In genomic region chr9:14987858-14988257, GRCh38 we compare ENCODE assay signal across 25 cellular contexts.
DNase-seq lines count a peak whose midpoint lies in the region; ATAC-seq and TF ChIP-seq lines count a peak whose summit lies in the region.
"Had no signal": no experiment of that assay in that cellular context is flagged by ENCODE, and none has a peak within 500 bp of the region (broad histone marks: within the 10 kb centered on the region; RNA-seq: fewer than 3 reads in every experiment).

No MANE protein-coding gene starts in this region.

- H3K9me3 ChIP-seq in MM.1S (replicated peaks; ENCODE audit: insufficient read depth, low read length), result no peaks in the 10 kb centered on the region
- H3K9me3 ChIP-seq: psoas muscle had no signal

- DNase-seq in MM.1S (peak; percentile 29), GOT3 (lab: John Stamatoyannopoulos, UW) (no peak), DMS153 treated with DMSO at 0.1 percent for 48 hours (lab: John Stamatoyannopoulos, UW; ENCODE audit: unreplicated experiment) (no peak)
- no peak for DNase-seq in activated T-helper 2 cell treated with anti-CD3 and anti-CD28 coated beads, Interferon-gamma antibody, Interleukin-2, Interleukin-4, amounts not matched to agents 10 μg/mL and 5 μg/mL and 100 μg/mL, durations not matched to agents 14 hours and 24 hours and 36 hours (ENCODE audit: low spot score)
- DNase-seq: activated CD4-positive, alpha-beta T cell treated with anti-CD3 and anti-CD28 coated beads for 1 hour; activated CD8-positive, alpha-beta T cell treated with anti-CD3 and anti-CD28 coated beads, Interleukin-2, amount 10 ng/mL, durations not matched to agents 7 days and 5 days; activated naive CD4-positive, alpha-beta T cell treated with anti-CD3 and anti-CD28 coated beads for 36 hours; activated T-cell treated with anti-CD3 and anti-CD28 coated beads, Interleukin-2, amount 50 U/mL, for 1 hour; aorta; Calu3; caudate nucleus; glutamatergic neuron; Kasumi-1; kidney glomerular epithelial cell; NCI-H1048; NCI-H187 treated with DMSO at 0.1 percent for 48 hours; NCI-H2227 treated with DMSO at 0.1 percent for 48 hours; psoas muscle; Right ventricle myocardium superior had no signal

- H3K4me2 ChIP-seq in MM.1S (ENCODE audit: low read depth, low read length), result no peak overlapping the region
- H3K4me2 ChIP-seq: BLaER1 had no signal

- no peak overlapping the region for H3K4me3 ChIP-seq in MM.1S (ENCODE audit: low read length)
- H3K4me3 ChIP-seq: BLaER1, psoas muscle had no signal

- H3K27me3 Mint-ChIP-seq in activated T-helper 2 cell treated with anti-CD3 and anti-CD28 coated beads, Interferon-gamma antibody, Interleukin-2, Interleukin-4, amounts not matched to agents 10 μg/mL and 5 μg/mL and 100 μg/mL, durations not matched to agents 14 hours and 24 hours and 36 hours (ENCODE audit: low read depth), result peaks cover 9% of the 10 kb centered on the region

- H3F3A ChIP-seq in MM.1S (ENCODE audit: insufficient read depth, low read length), result no peaks in the 10 kb centered on the region

- H3K9me2 ChIP-seq in MM.1S (replicated peaks; ENCODE audit: insufficient read depth, low read length), result no peaks in the 10 kb centered on the region

- intact Hi-C loops in activated T-helper 2 cell treated with anti-CD3 and anti-CD28 coated beads, Interferon-gamma antibody, Interleukin-2, Interleukin-4, amounts not matched to agents 10 μg/mL and 5 μg/mL and 100 μg/mL, durations not matched to agents 14 hours and 24 hours and 36 hours (cut with micrococcal nuclease), result no loop called here

- ATAC-seq in GM18511 (IDR thresholded peaks at IDR 0.05; ENCODE audit: unreplicated experiment) (peak; percentile 68), GM19468 (IDR thresholded peaks at IDR 0.05; ENCODE audit: extremely low read depth, unreplicated experiment) (peak; percentile 67), HG03045 (IDR thresholded peaks at IDR 0.05; ENCODE audit: unreplicated experiment) (peak; percentile 62), GM21381 (IDR thresholded peaks at IDR 0.05; ENCODE audit: unreplicated experiment) (no peak)
- ATAC-seq: activated CD8-positive, alpha-beta T cell treated with anti-CD3 and anti-CD28 coated beads, Interleukin-2, amount 10 ng/mL, durations not matched to agents 7 days and 5 days; psoas muscle had no signal

- H3K27ac ChIP-seq in MM.1S (ENCODE audit: low read length), result no peak overlapping the region
- H3K27ac ChIP-seq: BLaER1, psoas muscle had no signal

- H3K79me2 ChIP-seq in MM.1S (ENCODE audit: low read length), result no peaks in the 10 kb centered on the region

- no peak overlapping the region for H3K4me3 Mint-ChIP-seq in activated T-helper 2 cell treated with anti-CD3 and anti-CD28 coated beads, Interferon-gamma antibody, Interleukin-2, Interleukin-4, amounts not matched to agents 10 μg/mL and 5 μg/mL and 100 μg/mL, durations not matched to agents 14 hours and 24 hours and 36 hours (ENCODE audit: low read depth)
- H3K4me3 Mint-ChIP-seq: activated CD8-positive, alpha-beta T cell treated with anti-CD3 and anti-CD28 coated beads, Interleukin-2, amount 10 ng/mL, durations not matched to agents 7 days and 5 days; activated naive CD4-positive, alpha-beta T cell treated with anti-CD3 and anti-CD28 coated beads for 36 hours; dendritic cell treated with granulocyte-macrophage colony-stimulating factor and Interleukin-4, amounts not matched to agents 40 ng/mL and 50 ng/mL, for 4 days had no signal

- H3K27ac Mint-ChIP-seq in activated T-helper 2 cell treated with anti-CD3 and anti-CD28 coated beads, Interferon-gamma antibody, Interleukin-2, Interleukin-4, amounts not matched to agents 10 μg/mL and 5 μg/mL and 100 μg/mL, durations not matched to agents 14 hours and 24 hours and 36 hours, result no peak overlapping the region
- H3K27ac Mint-ChIP-seq: activated CD8-positive, alpha-beta T cell treated with anti-CD3 and anti-CD28 coated beads, Interleukin-2, amount 10 ng/mL, durations not matched to agents 7 days and 5 days; activated naive CD4-positive, alpha-beta T cell treated with anti-CD3 and anti-CD28 coated beads for 36 hours; dendritic cell treated with granulocyte-macrophage colony-stimulating factor and Interleukin-4, amounts not matched to agents 40 ng/mL and 50 ng/mL, for 4 days had no signal

- no peaks in the 10 kb centered on the region for H3K36me3 ChIP-seq in MM.1S (replicated peaks; ENCODE audit: insufficient read depth, low read length)
- H3K36me3 ChIP-seq: BLaER1 had no signal

- no peaks in the 10 kb centered on the region for H3K9me3 Mint-ChIP-seq in activated T-helper 2 cell treated with anti-CD3 and anti-CD28 coated beads, Interferon-gamma antibody, Interleukin-2, Interleukin-4, amounts not matched to agents 10 μg/mL and 5 μg/mL and 100 μg/mL, durations not matched to agents 14 hours and 24 hours and 36 hours

- no peak for TF ChIP-seq CTCF in MM.1S (IDR thresholded peaks at IDR 0.05; ENCODE audit: low read length)

- H4K20me1 ChIP-seq in MM.1S (ENCODE audit: insufficient read depth, low read length), result no peaks in the 10 kb centered on the region
- H4K20me1 ChIP-seq: BLaER1 had no signal

- peaks cover 14% of the 10 kb centered on the region for H3K4me1 Mint-ChIP-seq in activated T-helper 2 cell treated with anti-CD3 and anti-CD28 coated beads, Interferon-gamma antibody, Interleukin-2, Interleukin-4, amounts not matched to agents 10 μg/mL and 5 μg/mL and 100 μg/mL, durations not matched to agents 14 hours and 24 hours and 36 hours (ENCODE audit: low read depth)

- no peak overlapping the region for H3K9ac ChIP-seq in MM.1S (ENCODE audit: low read length)
- H3K9ac ChIP-seq: BLaER1 had no signal

- no peak overlapping the region for H2AFZ ChIP-seq in MM.1S (ENCODE audit: low read length)

- H3K36me3 Mint-ChIP-seq in activated T-helper 2 cell treated with anti-CD3 and anti-CD28 coated beads, Interferon-gamma antibody, Interleukin-2, Interleukin-4, amounts not matched to agents 10 μg/mL and 5 μg/mL and 100 μg/mL, durations not matched to agents 14 hours and 24 hours and 36 hours (ENCODE audit: low read depth), result no peaks in the 10 kb centered on the region

- H3K27me3 ChIP-seq in MM.1S (replicated peaks; ENCODE audit: insufficient read depth, low read length), result no peaks in the 10 kb centered on the region
- H3K27me3 ChIP-seq: BLaER1 had no signal

- no peaks in the 10 kb centered on the region for H3K4me1 ChIP-seq in MM.1S (ENCODE audit: low read length)
- H3K4me1 ChIP-seq: BLaER1, psoas muscle had no signal
